1 cellular context compared by ENCODE assay signal in genomic region chr15:89496155-89497098, GRCh38.
TF ChIP-seq lines count a peak whose summit lies in the region.

Gene RHCG, minus strand, starts transcription at chr15:89496583. Its CDS starts 39 bp downstream, at chr15:89496544.

TF ChIP-seq in HepG2, 621 proteins besides CTCF, POLR2A, EP300 and RAD21 (continued from another document and continues in another):
- TF ChIP-seq ZNF800 (CRISPR knock-in tag; IDR thresholded peaks at IDR 0.05): no peak
- no peak for TF ChIP-seq GMEB2 (CRISPR knock-in tag; IDR thresholded peaks at IDR 0.05; ENCODE audit: low read depth)
- peak in 1 of 2 experiments; percentile 28; a peak in 1 of 4 replicates for TF ChIP-seq KLF16 (CRISPR knock-in tag; IDR thresholded peaks at IDR 0.05)
- TF ChIP-seq ZFP91 (CRISPR knock-in tag; IDR thresholded peaks at IDR 0.05; ENCODE audit: borderline replicate concordance): no peak; the same call in 1 of the 2 replicates
- no peak for TF ChIP-seq ZFP62 (CRISPR knock-in tag; IDR thresholded peaks at IDR 0.05)
- no peak for TF ChIP-seq GATA4 (IDR thresholded peaks at IDR 0.05; ENCODE audit: borderline replicate concordance, low read depth)
- TF ChIP-seq ZNF121 (CRISPR knock-in tag; IDR thresholded peaks at IDR 0.05): no peak
- TF ChIP-seq ZNF503 (CRISPR knock-in tag; IDR thresholded peaks at IDR 0.05): no peak
- TF ChIP-seq ARID5B (CRISPR knock-in tag; IDR thresholded peaks at IDR 0.05): 0 out of 2 replicates have a peak, but pooled peaks have one; percentile 14
- no peak for TF ChIP-seq FOSL2 (CRISPR knock-in tag; IDR thresholded peaks at IDR 0.05)
- no peak for TF ChIP-seq ATF2 (CRISPR knock-in tag; IDR thresholded peaks at IDR 0.05)
- TF ChIP-seq ZC3H4 (CRISPR knock-in tag; IDR thresholded peaks at IDR 0.05; ENCODE audit: borderline replicate concordance): no peak
- TF ChIP-seq AHR (CRISPR knock-in tag; IDR thresholded peaks at IDR 0.05): 0 out of 2 replicates have a peak, but pooled peaks have one; percentile 23
- TF ChIP-seq PLRG1 (conservative IDR thresholded peaks at IDR 0.05): no peak
- 0 out of 2 replicates have a peak, but pooled peaks have one; percentile 9 for TF ChIP-seq PATZ1 (CRISPR knock-in tag; IDR thresholded peaks at IDR 0.05)
- TF ChIP-seq ZNF10 (CRISPR knock-in tag; IDR thresholded peaks at IDR 0.05; ENCODE audit: borderline replicate concordance, low read depth): no peak
- 0 out of 2 replicates have a peak, but pooled peaks have one; percentile 40 for TF ChIP-seq GABPB1 (CRISPR knock-in tag; IDR thresholded peaks at IDR 0.05)
- TF ChIP-seq ZNF782 (CRISPR knock-in tag; IDR thresholded peaks at IDR 0.05; ENCODE audit: borderline replicate concordance): no peak
- TF ChIP-seq FOSL1 (CRISPR knock-in tag; IDR thresholded peaks at IDR 0.05; ENCODE audit: borderline replicate concordance): no peak
- no peak for TF ChIP-seq RORA (CRISPR knock-in tag; IDR thresholded peaks at IDR 0.05)
- no peak for TF ChIP-seq MNT (IDR thresholded peaks at IDR 0.05)
- no peak for TF ChIP-seq YEATS4 (CRISPR knock-in tag; IDR thresholded peaks at IDR 0.05; ENCODE audit: borderline replicate concordance)
- peak; percentile 46; the same call in 1 of the 2 replicates for TF ChIP-seq BORCS8-MEF2B (CRISPR knock-in tag; IDR thresholded peaks at IDR 0.05)
- no peak for TF ChIP-seq PRDM10 (CRISPR knock-in tag; IDR thresholded peaks at IDR 0.05; ENCODE audit: low read depth)
- TF ChIP-seq HOXA3 (CRISPR knock-in tag; IDR thresholded peaks at IDR 0.05): peak; percentile 38; the same call in 1 of the 2 replicates
- no peak for TF ChIP-seq ZNF24 (IDR thresholded peaks at IDR 0.05)
- TF ChIP-seq KDM5B (CRISPR knock-in tag; IDR thresholded peaks at IDR 0.05; ENCODE audit: borderline replicate concordance): 0 out of 2 replicates have a peak, but pooled peaks have one; percentile 40
- no peak for TF ChIP-seq MIXL1 (CRISPR knock-in tag; IDR thresholded peaks at IDR 0.05)
- TF ChIP-seq XBP1 (CRISPR knock-in tag; IDR thresholded peaks at IDR 0.05): no peak
- peak; percentile 53 for TF ChIP-seq ZFX (CRISPR knock-in tag; IDR thresholded peaks at IDR 0.05; ENCODE audit: low read depth)
- no peak for TF ChIP-seq PLSCR1 (CRISPR knock-in tag; IDR thresholded peaks at IDR 0.05; ENCODE audit: borderline replicate concordance)
- no peak for TF ChIP-seq NFE2L1 (CRISPR knock-in tag; IDR thresholded peaks at IDR 0.05; ENCODE audit: borderline replicate concordance)
- no peak for TF ChIP-seq SAFB2 (CRISPR knock-in tag; IDR thresholded peaks at IDR 0.05; ENCODE audit: borderline replicate concordance, low read depth)
